In the genomic region with DNA sequence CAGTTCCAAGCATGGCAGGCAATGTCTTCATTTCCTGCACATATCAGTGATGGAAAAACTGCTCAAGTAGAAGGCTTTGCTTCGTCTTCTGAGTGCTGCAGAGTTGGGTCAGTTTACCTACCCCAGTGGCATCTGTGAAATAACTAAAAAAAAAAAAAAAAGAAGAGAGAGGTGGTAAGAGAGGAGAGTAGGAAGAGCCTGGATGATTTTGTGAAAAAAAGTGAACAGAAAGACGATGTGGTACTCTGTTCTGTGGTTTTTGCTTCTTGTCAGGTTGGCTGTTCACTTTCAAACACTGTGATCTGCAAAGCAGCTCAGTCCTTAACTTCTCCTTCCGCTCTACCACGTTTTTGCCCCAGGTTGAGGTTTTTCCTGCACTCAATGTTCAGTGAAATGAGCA, we compare ENCODE assay signal across 9 cellular contexts. TPM values are rescaled to one million over a fixed set of nuclear protein-coding genes. Genes with fewer than 3 reads are reported as not detected.
DNase-seq lines count a peak whose midpoint lies in the region; ATAC-seq and TF ChIP-seq lines count a peak whose summit lies in the region.
"Had no signal": no experiment of that assay in that cellular context is flagged by ENCODE, and none has a peak within 500 bp of the region (broad histone marks: within the 10 kb centered on the region; RNA-seq: fewer than 3 reads in every experiment).

A gene with protein sequence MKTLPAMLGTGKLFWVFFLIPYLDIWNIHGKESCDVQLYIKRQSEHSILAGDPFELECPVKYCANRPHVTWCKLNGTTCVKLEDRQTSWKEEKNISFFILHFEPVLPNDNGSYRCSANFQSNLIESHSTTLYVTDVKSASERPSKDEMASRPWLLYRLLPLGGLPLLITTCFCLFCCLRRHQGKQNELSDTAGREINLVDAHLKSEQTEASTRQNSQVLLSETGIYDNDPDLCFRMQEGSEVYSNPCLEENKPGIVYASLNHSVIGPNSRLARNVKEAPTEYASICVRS (minus strand): TSS at position 145 of the 400 bp plus-strand sequence. CDS start 114 bp downstream, at position 31.

- H4K20me1 ChIP-seq in DOHH2 (ENCODE audit: control insufficient read depth, insufficient read depth, low read depth, low read length): no peaks in the 10 kb centered on the region

- no peaks in the 10 kb centered on the region for H3K9me3 ChIP-seq in DOHH2 (ENCODE audit: control insufficient read depth, insufficient read depth, low read length)
- H3K9me3 ChIP-seq in adrenal gland (replicated peaks in 1 of 3): no peaks in the 10 kb centered on the region

- H3K27ac ChIP-seq in DOHH2 (ENCODE audit: low read depth, low read length) (peak within 1 kb of the TSS; percentile 52), adrenal gland (no peak within 1 kb of the TSS)

- H3K9me3 Mint-ChIP-seq in activated T-helper 2 cell treated with anti-CD3 and anti-CD28 coated beads, Interferon-gamma antibody, Interleukin-2, Interleukin-4, amounts not matched to agents 10 μg/mL and 5 μg/mL and 100 μg/mL, durations not matched to agents 14 hours and 24 hours and 36 hours: peaks cover 3% of the 10 kb centered on the region
- H3K9me3 Mint-ChIP-seq in progenitor cell of endocrine pancreas (ENCODE audit: low read depth) (no peaks in the 10 kb centered on the region), Calu3 (ENCODE audit: low read depth, unreplicated experiment) (no peaks in the 10 kb centered on the region), chondrocyte (ENCODE audit: low read depth) (peaks cover 4% of the 10 kb centered on the region)

- no peaks in the 10 kb centered on the region for H3K27me3 Mint-ChIP-seq in activated T-helper 2 cell treated with anti-CD3 and anti-CD28 coated beads, Interferon-gamma antibody, Interleukin-2, Interleukin-4, amounts not matched to agents 10 μg/mL and 5 μg/mL and 100 μg/mL, durations not matched to agents 14 hours and 24 hours and 36 hours (ENCODE audit: low read depth)
- H3K27me3 Mint-ChIP-seq in progenitor cell of endocrine pancreas: no peaks in the 10 kb centered on the region
- no peaks in the 10 kb centered on the region for H3K27me3 Mint-ChIP-seq in Calu3 (ENCODE audit: unreplicated experiment)
- peaks cover 2% of the 10 kb centered on the region for H3K27me3 Mint-ChIP-seq in chondrocyte (ENCODE audit: low read depth)

- intact Hi-C loops in activated T-helper 2 cell treated with anti-CD3 and anti-CD28 coated beads, Interferon-gamma antibody, Interleukin-2, Interleukin-4, amounts not matched to agents 10 μg/mL and 5 μg/mL and 100 μg/mL, durations not matched to agents 14 hours and 24 hours and 36 hours (cut with micrococcal nuclease): loop anchor here (1.0 to 10.0 kb wide), 6 partner anchors 8 to 1715 kb away; partner anchors contain the start of genes ATG3 and SLC35A5
- intact Hi-C loops in adrenal gland (cut with DNase I): no loop called here
- intact Hi-C loops in Calu3 (cut with micrococcal nuclease; ENCODE audit: unreplicated experiment): no loop called here

- H3K36me3 Mint-ChIP-seq in activated T-helper 2 cell treated with anti-CD3 and anti-CD28 coated beads, Interferon-gamma antibody, Interleukin-2, Interleukin-4, amounts not matched to agents 10 μg/mL and 5 μg/mL and 100 μg/mL, durations not matched to agents 14 hours and 24 hours and 36 hours (ENCODE audit: low read depth): peaks cover 24% of the 10 kb centered on the region
- no peaks in the 10 kb centered on the region for H3K36me3 Mint-ChIP-seq in progenitor cell of endocrine pancreas (ENCODE audit: insufficient read depth)
- H3K36me3 Mint-ChIP-seq in Calu3 (ENCODE audit: insufficient read depth, unreplicated experiment): no peaks in the 10 kb centered on the region
- peaks cover 2% of the 10 kb centered on the region for H3K36me3 Mint-ChIP-seq in chondrocyte (ENCODE audit: low read depth)

- peak within 1 kb of the TSS; percentile 57 for H3K4me3 ChIP-seq in DOHH2 (ENCODE audit: low read length)
- H3K4me3 ChIP-seq in adrenal gland: no peak within 1 kb of the TSS

- H3F3A ChIP-seq in DOHH2 (ENCODE audit: control insufficient read depth, insufficient read depth): no peaks in the 10 kb centered on the region

- peak within 1 kb of the TSS; percentile 94 for H3K27ac Mint-ChIP-seq in activated T-helper 2 cell treated with anti-CD3 and anti-CD28 coated beads, Interferon-gamma antibody, Interleukin-2, Interleukin-4, amounts not matched to agents 10 μg/mL and 5 μg/mL and 100 μg/mL, durations not matched to agents 14 hours and 24 hours and 36 hours
- H3K27ac Mint-ChIP-seq in progenitor cell of endocrine pancreas (no peak within 1 kb of the TSS), Calu3 (ENCODE audit: unreplicated experiment) (no peak within 1 kb of the TSS), chondrocyte (ENCODE audit: unreplicated experiment) (no peak within 1 kb of the TSS)

- DNase-seq in activated T-helper 2 cell treated with anti-CD3 and anti-CD28 coated beads, Interferon-gamma antibody, Interleukin-2, Interleukin-4, amounts not matched to agents 10 μg/mL and 5 μg/mL and 100 μg/mL, durations not matched to agents 14 hours and 24 hours and 36 hours (ENCODE audit: low spot score): no peak
- DNase-seq in progenitor cell of endocrine pancreas (ENCODE audit: low spot score, unreplicated experiment): no peak
- DNase-seq in adrenal gland: no peak
- DNase-seq in Calu3: no peak
- no peak for DNase-seq in chondrocyte (ENCODE audit: low spot score)

- H3K4me1 Mint-ChIP-seq in activated T-helper 2 cell treated with anti-CD3 and anti-CD28 coated beads, Interferon-gamma antibody, Interleukin-2, Interleukin-4, amounts not matched to agents 10 μg/mL and 5 μg/mL and 100 μg/mL, durations not matched to agents 14 hours and 24 hours and 36 hours (ENCODE audit: low read depth): peaks cover 60% of the 10 kb centered on the region
- no peaks in the 10 kb centered on the region for H3K4me1 Mint-ChIP-seq in progenitor cell of endocrine pancreas (ENCODE audit: low read depth)
- H3K4me1 Mint-ChIP-seq in Calu3 (ENCODE audit: low read depth, unreplicated experiment): no peaks in the 10 kb centered on the region
- no peaks in the 10 kb centered on the region for H3K4me1 Mint-ChIP-seq in chondrocyte (ENCODE audit: low read depth)

- H3K4me3 Mint-ChIP-seq in activated T-helper 2 cell treated with anti-CD3 and anti-CD28 coated beads, Interferon-gamma antibody, Interleukin-2, Interleukin-4, amounts not matched to agents 10 μg/mL and 5 μg/mL and 100 μg/mL, durations not matched to agents 14 hours and 24 hours and 36 hours (ENCODE audit: low read depth): peak within 1 kb of the TSS; percentile 98
- H3K4me3 Mint-ChIP-seq in progenitor cell of endocrine pancreas (ENCODE audit: low read depth) (no peak within 1 kb of the TSS), Calu3 (ENCODE audit: low read depth, unreplicated experiment) (no peak within 1 kb of the TSS), chondrocyte (ENCODE audit: unreplicated experiment) (no peak within 1 kb of the TSS)

- H3K79me2 ChIP-seq in DOHH2 (ENCODE audit: control insufficient read depth, low read length): no peaks in the 10 kb centered on the region

- ATAC-seq in GM19324 (IDR thresholded peaks at IDR 0.05; ENCODE audit: low FRiP score, unreplicated experiment): peak; percentile 61
- peak; percentile 54 for ATAC-seq in HG03108 (IDR thresholded peaks at IDR 0.05; ENCODE audit: unreplicated experiment)

- H3K36me3 ChIP-seq in DOHH2 (ENCODE audit: control insufficient read depth, low read length) (no peaks in the 10 kb centered on the region), adrenal gland (replicated peaks in 1 of 2) (no peaks in the 10 kb centered on the region)

- H3K4me1 ChIP-seq in DOHH2 (ENCODE audit: control insufficient read depth, low read length) (peaks cover 59% of the 10 kb centered on the region), adrenal gland (replicated peaks in 1 of 2) (no peaks in the 10 kb centered on the region)

- TF ChIP-seq POLR2A in adrenal gland (IDR thresholded peaks at IDR 0.05): no peak

- no peaks in the 10 kb centered on the region for H3K9me2 ChIP-seq in DOHH2 (replicated peaks; ENCODE audit: control insufficient read depth, low read length)

- CTCF ChIA-PET in Calu3 (lab: Charles Lee): no interaction called here

- WGBS in adrenal gland, 4 donors: 60 to 75% (median 63%) methylated on average over 4 of the region's 4 CpGs

- peak within 1 kb of the TSS; percentile 52 for H3K4me2 ChIP-seq in DOHH2 (ENCODE audit: low read length)

- no peaks in the 10 kb centered on the region for H3K27me3 ChIP-seq in DOHH2 (ENCODE audit: control insufficient read depth, low read length)
- no peaks in the 10 kb centered on the region for H3K27me3 ChIP-seq in adrenal gland

- TF ChIP-seq CTCF in DOHH2 (IDR thresholded peaks at IDR 0.05; ENCODE audit: low read depth, low read length, poor library complexity, severe bottlenecking) (no peak), progenitor cell of endocrine pancreas (IDR thresholded peaks at IDR 0.05; ENCODE audit: unreplicated experiment) (no peak), adrenal gland (IDR thresholded peaks at IDR 0.05) (no peak), Calu3 (IDR thresholded peaks at IDR 0.05; ENCODE audit: unreplicated experiment) (no peak), chondrocyte (IDR thresholded peaks at IDR 0.05) (no peak)

- BruUV-seq in Calu3 (replicated peaks; lab: Mats Ljungman, UMichigan): no TSS peak

RNA-seq across cellular contexts. Expression of the gene that starts here (rescaled TPM):
- total RNA-seq in activated T-helper 2 cell treated with anti-CD3 and anti-CD28 coated beads, Interferon-gamma antibody, Interleukin-2, Interleukin-4, amounts not matched to agents 10 μg/mL and 5 μg/mL and 100 μg/mL, durations not matched to agents 14 hours and 24 hours and 36 hours: 31.1 and 35.7 TPM in 2 replicates
- total RNA-seq in progenitor cell of endocrine pancreas: not detected in 2 replicates
- total RNA-seq in adrenal gland: under 1 TPM in 4 of 8 donors, not detected in 4; 0.13 to 0.47 (median 0.25) TPM
- under 1 TPM; 0.16 to 0.35 (median 0.27) TPM for polyA plus RNA-seq in adrenal gland
- total RNA-seq in Calu3 (2022): not detected in 2 replicates
- 0.42 TPM in 1 of 3 replicates, not detected in the others for total RNA-seq in chondrocyte
- total RNA-seq: RPMI7951 had no signal

Comparison
In these comparisons a context has a peak if more than half of its experiments do, and no peak if none do; other contexts are left out.
1. RNA of the gene that starts here (total RNA-seq): 31.1 to 35.7 TPM in activated T-helper 2 cell treated with anti-CD3 and anti-CD28 coated beads, Interferon-gamma antibody, Interleukin-2, Interleukin-4, amounts not matched to agents 10 μg/mL and 5 μg/mL and 100 μg/mL, durations not matched to agents 14 hours and 24 hours and 36 hours; 0.42 TPM in chondrocyte, not detected in progenitor cell of endocrine pancreas, 0.13 to 0.47 TPM in adrenal gland and not detected in Calu3; every median in the first group is over 10 times any median in the second.